ENCODE assay signal across 8 cellular contexts in genomic region chr3:187015903-187016638, GRCh38.
DNase-seq lines count a peak whose midpoint lies in the region; ATAC-seq, FAIRE-seq and TF ChIP-seq lines count a peak whose summit lies in the region.

No MANE protein-coding gene starts in this region.

- H3K27ac ChIP-seq in colonic mucosa (no peak overlapping the region), small intestine (ENCODE audit: low read depth in 1 of 2, low read length in 1 of 2) (no peak overlapping the region), osteoblast (ENCODE audit: low read depth, low read length) (no peak overlapping the region)

- H3K4me3 ChIP-seq in colonic mucosa (no peak overlapping the region), small intestine (ENCODE audit: low read depth in 1 of 2, low read length in 2 of 2) (no peak overlapping the region), osteoblast (ENCODE audit: insufficient read depth, low read length) (no peak overlapping the region)

- H3K27ac Mint-ChIP-seq in Calu3 (ENCODE audit: unreplicated experiment): no peak overlapping the region

- DNase-seq in colonic mucosa (peak; percentile 26), small intestine (no peak), Calu3 (no peak), osteoblast (ENCODE audit: insufficient read length, low spot score, missing footprints) (no peak)

- no peaks in the 10 kb centered on the region for H3K36me3 Mint-ChIP-seq in Calu3 (ENCODE audit: insufficient read depth, unreplicated experiment)

- no peak overlapping the region for H3K4me3 Mint-ChIP-seq in Calu3 (ENCODE audit: low read depth, unreplicated experiment)

- peak; percentile 38 for ATAC-seq in GM18499 (IDR thresholded peaks at IDR 0.05; ENCODE audit: insufficient read depth, unreplicated experiment)
- ATAC-seq in GM21367 (IDR thresholded peaks at IDR 0.05; ENCODE audit: unreplicated experiment): peak; percentile 53
- peak; percentile 57 for ATAC-seq in HG03439 (IDR thresholded peaks at IDR 0.05; ENCODE audit: unreplicated experiment)
- no peak for ATAC-seq in HG03469 (IDR thresholded peaks at IDR 0.05; ENCODE audit: unreplicated experiment)

- no peaks in the 10 kb centered on the region for H4K20me1 ChIP-seq in osteoblast (ENCODE audit: insufficient read depth, low read length)

- H2AFZ ChIP-seq in osteoblast (ENCODE audit: low read length): no peak overlapping the region

- no peak overlapping the region for H3K4me2 ChIP-seq in osteoblast (ENCODE audit: insufficient read depth, low read length)

- intact Hi-C loops in colonic mucosa (cut with DNase I): no loop called here
- intact Hi-C loops in Calu3 (cut with micrococcal nuclease; ENCODE audit: unreplicated experiment): no loop called here

- no TSS peak for BruUV-seq in Calu3 (replicated peaks; lab: Mats Ljungman, UMichigan)

- H3K9me3 ChIP-seq in colonic mucosa (no peaks in the 10 kb centered on the region), small intestine (ENCODE audit: control insufficient read depth, low read depth) (no peaks in the 10 kb centered on the region), osteoblast (ENCODE audit: low read depth, low read length) (no peaks in the 10 kb centered on the region)

- FAIRE-seq in small intestine (lab: Jason Lieb, UNC): no peak

- H3K4me1 ChIP-seq in colonic mucosa (no peaks in the 10 kb centered on the region), small intestine (ENCODE audit: control insufficient read depth in 2 of 2, insufficient read depth in 1 of 2, low read depth in 1 of 2, low read length in 1 of 2) (no peaks in the 10 kb centered on the region), osteoblast (ENCODE audit: insufficient read depth, low read length) (no peaks in the 10 kb centered on the region)

- no peaks in the 10 kb centered on the region for H3K9me3 Mint-ChIP-seq in Calu3 (ENCODE audit: low read depth, unreplicated experiment)

- H3K36me3 ChIP-seq in colonic mucosa: no peaks in the 10 kb centered on the region
- no peaks in the 10 kb centered on the region for H3K36me3 ChIP-seq in small intestine (ENCODE audit: control insufficient read depth in 2 of 2, insufficient read depth in 2 of 2, low read length in 2 of 2)
- no peaks in the 10 kb centered on the region for H3K36me3 ChIP-seq in osteoblast (ENCODE audit: insufficient read depth, low read length)

- H3K9ac ChIP-seq in colonic mucosa (ENCODE audit: low read depth in 2 of 2, low read length in 2 of 2): no peak overlapping the region

- no peaks in the 10 kb centered on the region for H3K27me3 Mint-ChIP-seq in Calu3 (ENCODE audit: unreplicated experiment)

- no peaks in the 10 kb centered on the region for H3K79me2 ChIP-seq in osteoblast (ENCODE audit: insufficient read depth, low read length)

- CTCF ChIA-PET in Calu3 (lab: Charles Lee): no interaction called here

- H3K4me1 Mint-ChIP-seq in Calu3 (ENCODE audit: low read depth, unreplicated experiment): no peaks in the 10 kb centered on the region

- 79 to 90% (median 85%) methylated on average over 14 of the region's 14 CpGs for WGBS in small intestine, 3 donors

- TF ChIP-seq CTCF in colonic mucosa (IDR thresholded peaks at IDR 0.05) (no peak), Calu3 (IDR thresholded peaks at IDR 0.05; ENCODE audit: unreplicated experiment) (no peak), osteoblast (IDR thresholded peaks at IDR 0.05; ENCODE audit: extremely low read depth, low read depth, low read length) (no peak)

- no peaks in the 10 kb centered on the region for H3K27me3 ChIP-seq in colonic mucosa
- no peaks in the 10 kb centered on the region for H3K27me3 ChIP-seq in small intestine (ENCODE audit: control insufficient read depth in 2 of 2, insufficient read depth in 2 of 2, low read length in 2 of 2)
- H3K27me3 ChIP-seq in osteoblast (ENCODE audit: insufficient read depth, low read length): no peaks in the 10 kb centered on the region
